26 cellular contexts compared by ENCODE assay signal in genomic region chr1:40657046-40657445, GRCh38. TPM values are rescaled to one million over a fixed set of nuclear protein-coding genes. Genes with fewer than 3 reads are reported as not detected.
DNase-seq lines count a peak whose midpoint lies in the region; ATAC-seq, FAIRE-seq and TF ChIP-seq lines count a peak whose summit lies in the region.
"Had no signal": no experiment of that assay in that cellular context is flagged by ENCODE, and none has a peak within 500 bp of the region (broad histone marks: within the 10 kb centered on the region; RNA-seq: fewer than 3 reads in every experiment).

No MANE protein-coding gene starts in this region.

- no peak overlapping the region for H3K18ac ChIP-seq in H1 (ENCODE audit: extremely low read depth, low read length)

- H3K4ac ChIP-seq in H1 (replicated peaks; ENCODE audit: insufficient read length, low read depth, low read length), result no peak overlapping the region

- no peak overlapping the region for H3K14ac ChIP-seq in H1 (ENCODE audit: insufficient read length)

- TF ChIP-seq POLR2A in H1 (IDR thresholded peaks at IDR 0.05; ENCODE audit: control extremely low read depth in 1 of 2, low read depth in 2 of 2, low read length in 2 of 2), result no peak
- no peak for TF ChIP-seq POLR2A in heart left ventricle (IDR thresholded peaks at IDR 0.05)
- no peak for TF ChIP-seq POLR2A in testis (IDR thresholded peaks at IDR 0.05)

- CTCF ChIA-PET in H1 (lab: Charles Lee; ENCODE audit: partially characterized antibody), result interaction anchor here (1.1 to 37.5 kb wide), 5 partner anchors 7 to 672 kb away, joined by 3 to 684 read pairs (median 11); no protein-coding TSS in a partner anchor

- no peak for TF ChIP-seq RAD21 in H1 (IDR thresholded peaks at IDR 0.05 in 1 of 2, conservative IDR thresholded peaks at IDR 0.05 in 1 of 2; ENCODE audit: low read depth in 2 of 2, low read length in 2 of 2)

- peaks cover 5% of the 10 kb centered on the region for H3K36me3 Mint-ChIP-seq in glutamatergic neuron (ENCODE audit: unreplicated experiment)
- H3K36me3 Mint-ChIP-seq: CD14-positive monocyte; CD4-positive, alpha-beta memory T cell; CD4-positive, CD25-positive, alpha-beta regulatory T cell; CD8-positive, alpha-beta memory T cell had no signal

- no peak overlapping the region for H3K9ac ChIP-seq in H1 (replicated peaks in 1 of 4; ENCODE audit: extremely low read depth in 1 of 4, low read depth in 3 of 4, low read length in 3 of 4)
- H3K9ac ChIP-seq: BLaER1 had no signal

- H3K4me3 Mint-ChIP-seq in glutamatergic neuron (ENCODE audit: unreplicated experiment), result peak overlapping the region; percentile 26
- H3K4me3 Mint-ChIP-seq: CD14-positive monocyte; CD4-positive, alpha-beta memory T cell; CD4-positive, CD25-positive, alpha-beta regulatory T cell; CD8-positive, alpha-beta memory T cell had no signal

- no peak for TF ChIP-seq CTCF in H1 (IDR thresholded peaks at IDR 0.05; ENCODE audit: control extremely low read depth in 1 of 3, insufficient read depth in 1 of 3, low read depth in 1 of 3, low read length in 3 of 3)
- TF ChIP-seq CTCF in glutamatergic neuron (IDR thresholded peaks at IDR 0.05; ENCODE audit: partially characterized antibody, unreplicated experiment), result no peak
- no peak for TF ChIP-seq CTCF in heart left ventricle (IDR thresholded peaks at IDR 0.05)
- no peak for TF ChIP-seq CTCF in testis (IDR thresholded peaks at IDR 0.05)

- peaks cover 0 to 8% of the 10 kb centered on the region in 2 experiments for H4K20me1 ChIP-seq in H1 (replicated peaks in 1 of 2; ENCODE audit: control insufficient read depth in 1 of 2, insufficient read depth in 2 of 2, low read length in 2 of 2)

- no peak overlapping the region for H4K5ac ChIP-seq in H1 (ENCODE audit: insufficient read length, low read depth, low read length)

- no peak overlapping the region for H4K8ac ChIP-seq in H1 (ENCODE audit: extremely low read depth, insufficient read depth, low read length)

- H2BK5ac ChIP-seq in H1 (ENCODE audit: low read depth, low read length), result no peak overlapping the region

- H3K9me3 ChIP-seq in H1 (ENCODE audit: insufficient read depth in 2 of 2, low read depth in 1 of 2, low read length in 1 of 2), result no peaks in the 10 kb centered on the region
- no peaks in the 10 kb centered on the region for H3K9me3 ChIP-seq in heart left ventricle
- H3K9me3 ChIP-seq in testis, result no peaks in the 10 kb centered on the region
- H3K9me3 ChIP-seq: BE2C, BLaER1 had no signal

- no peaks in the 10 kb centered on the region for H3K79me2 ChIP-seq in H1 (ENCODE audit: control insufficient read depth in 1 of 2, insufficient read depth in 2 of 2, low read length in 2 of 2)

- no peak overlapping the region for H2BK120ac ChIP-seq in H1 (replicated peaks; ENCODE audit: low read depth, low read length)

- no peak overlapping the region for H2AFZ ChIP-seq in H1 (ENCODE audit: low read length)

- H2BK12ac ChIP-seq in H1 (ENCODE audit: low read depth, low read length), result no peak overlapping the region; the same call in 1 of the 2 replicates

- H3K27ac Mint-ChIP-seq in glutamatergic neuron (ENCODE audit: unreplicated experiment), result peak overlapping the region; percentile 11
- H3K27ac Mint-ChIP-seq: CD14-positive monocyte; CD4-positive, alpha-beta memory T cell; CD4-positive, CD25-positive, alpha-beta regulatory T cell had no signal

- peaks cover 6% of the 10 kb centered on the region for H3K9me3 Mint-ChIP-seq in glutamatergic neuron (ENCODE audit: unreplicated experiment)
- H3K9me3 Mint-ChIP-seq: CD14-positive monocyte; CD4-positive, alpha-beta memory T cell; CD4-positive, CD25-positive, alpha-beta regulatory T cell; CD8-positive, alpha-beta memory T cell had no signal

- no peak for TF ChIP-seq EP300 in H1 (IDR thresholded peaks at IDR 0.05; ENCODE audit: borderline replicate concordance in 1 of 2, low read depth in 2 of 2, low read length in 2 of 2)

- no peak overlapping the region for H3K4me2 ChIP-seq in H1 (ENCODE audit: insufficient read depth in 1 of 2, low read depth in 2 of 2, low read length in 2 of 2)
- H3K4me2 ChIP-seq: BLaER1 had no signal

- no peak overlapping the region for H4K91ac ChIP-seq in H1 (replicated peaks; ENCODE audit: insufficient read length, low read length)

- no peak overlapping the region for H2BK20ac ChIP-seq in H1 (ENCODE audit: low read length)

- H3K79me1 ChIP-seq in H1 (ENCODE audit: low read depth, low read length), result no peaks in the 10 kb centered on the region; the same call in 1 of the 2 replicates

- H3K23me2 ChIP-seq in H1 (ENCODE audit: low read depth, low read length), result peaks cover 5% of the 10 kb centered on the region

- WGBS in H1 (ENCODE audit: extremely low coverage in 1 of 2, insufficient coverage in 1 of 2, insufficient read length in 1 of 2, insufficient replicate concordance in 2 of 2, low coverage in 1 of 2, low lambda C conversion rate in 2 of 2, missing lambda C conversion rate in 1 of 2), 2 experiments, result 88% methylated on average over 7 of the region's 7 CpGs; no CpG with 5 or more reads in 1 of the 2 experiments
- WGBS in heart left ventricle, 4 donors, result 86 to 91% (median 89%) methylated on average over 7 of the region's 7 CpGs
- 88 to 90% methylated on average over 7 of the region's 7 CpGs for WGBS in testis, 2 donors

- H3K27ac ChIP-seq in H1 (ENCODE audit: low read depth, low read length), result no peak overlapping the region
- no peak overlapping the region for H3K27ac ChIP-seq in heart left ventricle
- H3K27ac ChIP-seq in testis, result no peak overlapping the region
- H3K27ac ChIP-seq: BLaER1 had no signal

- peaks cover 30% of the 10 kb centered on the region for H3K4me1 Mint-ChIP-seq in glutamatergic neuron (ENCODE audit: low read depth, unreplicated experiment)
- H3K4me1 Mint-ChIP-seq: CD14-positive monocyte had no signal

- no peak for ATAC-seq in heart left ventricle

- no peak overlapping the region for H3K23ac ChIP-seq in H1 (ENCODE audit: insufficient read length)

- FAIRE-seq in H1 (lab: Jason Lieb, UNC) (peak; percentile 13), urothelium cell line (lab: Jason Lieb, UNC) (no peak)
- FAIRE-seq: A204.1, G401.6, GM12891 had no signal

- intact Hi-C loops in heart left ventricle (cut with DNase I) (no loop called here), testis (cut with DNase I; ENCODE audit: low total_unique reads) (no loop called here)

- H3K4me3 ChIP-seq in H1 (ENCODE audit: extremely low read depth in 1 of 4, insufficient read depth in 2 of 4, low read depth in 3 of 4, low read length in 4 of 4) (no peak overlapping the region), heart left ventricle (no peak overlapping the region), testis (no peak overlapping the region)
- H3K4me3 ChIP-seq: BLaER1 had no signal

- H2AK5ac ChIP-seq in H1 (ENCODE audit: low read depth, low read length), result no peak overlapping the region

- H3K4me1 ChIP-seq in H1 (replicated peaks in 1 of 4; ENCODE audit: control insufficient read depth in 3 of 4, insufficient read depth in 4 of 4, low read length in 3 of 4) (peaks cover 11 to 21% (median 13%) of the 10 kb centered on the region in 4 experiments), heart left ventricle (peaks cover 0 to 5% (median 0%) of the 10 kb centered on the region in 12 donors), testis (no peaks in the 10 kb centered on the region)

- DNase-seq in cerebellar cortex (ENCODE audit: low spot score) (peak; percentile 83), H1 (ENCODE audit: low read depth in 1 of 2, low spot score in 2 of 2) (no peak), glutamatergic neuron (no peak), islet precursor cell (no peak), urothelium cell line (ENCODE audit: low spot score) (no peak), heart left ventricle (no peak), testis (no peak)
- DNase-seq: 8988T; ACHN; BE2C; CD4-positive, alpha-beta memory T cell; CD4-positive, CD25-positive, alpha-beta regulatory T cell; CD8-positive, alpha-beta memory T cell; COR-L47; DMS 273 treated with DMSO at 0.1 percent for 48 hours; DMS153; DMS53; DMS79; DND-41; EL; GF-D8 had no signal

- POLR2A ChIA-PET in H1 (lab: Charles Lee; ENCODE audit: partially characterized antibody), result interaction anchor here (1.4 to 3.8 kb wide), 3 partner anchors 27 to 35 kb away, joined by 3 to 13 read pairs (median 6); partner anchors contain the start of gene NFYC

- no peaks in the 10 kb centered on the region for H3K36me3 ChIP-seq in H1 (ENCODE audit: control insufficient read depth in 2 of 4, insufficient read depth in 4 of 4, low read length in 3 of 4)
- no peaks in the 10 kb centered on the region for H3K36me3 ChIP-seq in heart left ventricle
- H3K36me3 ChIP-seq in testis (ENCODE audit: low read depth, missing control alignments), result no peaks in the 10 kb centered on the region

- H3K56ac ChIP-seq in H1 (replicated peaks; ENCODE audit: insufficient read length, low read depth, low read length), result no peak overlapping the region

- H3K27me3 ChIP-seq in H1 (replicated peaks in 1 of 4; ENCODE audit: control insufficient read depth in 3 of 4, extremely low read depth in 1 of 4, insufficient read depth in 3 of 4, low read length in 3 of 4), result no peaks in the 10 kb centered on the region
- H3K27me3 ChIP-seq in heart left ventricle, result peaks cover 0 to 3% (median 0%) of the 10 kb centered on the region in 9 donors
- H3K27me3 ChIP-seq in testis, result no peaks in the 10 kb centered on the region
- H3K27me3 ChIP-seq: BE2C, BLaER1 had no signal

- no peak overlapping the region; the same call in 1 of the 2 replicates for H2BK15ac ChIP-seq in H1 (ENCODE audit: low read length)

- peaks cover 14% of the 10 kb centered on the region for H3K27me3 Mint-ChIP-seq in glutamatergic neuron (ENCODE audit: unreplicated experiment)

RNA-seq across cellular contexts. Expression of gene RIMS3, which starts 8.4 kb away (rescaled TPM):
- 20.6 and 21.0 TPM in 2 replicates for total RNA-seq in H1 (2021; fragmentation: NEBNext Ultra II Directional; extraction: Animal tissue kit (Norgen Biotek cat#: 25700))
- polyA plus RNA-seq in H1 (2011; rRNA removed) (13.3 and 20.6 TPM in 2 replicates), heart left ventricle (under 1 TPM; 0.23 to 0.30 TPM), testis (ENCODE audit: insufficient read depth, low read depth, low replicate concordance) (8.3 TPM)
- 16.6 TPM for polyA plus RNA-seq in H1 (2011; cell fraction: cytosol; rRNA removed)
- 43.0 TPM for polyA plus RNA-seq in H1 (2011; cell fraction: nucleus; rRNA removed)
- 12.5 to 18.2 TPM (median 14.1 TPM) in 4 replicates for polyA plus RNA-seq in H1 (2012, experiment 1 of 2)
- polyA plus RNA-seq in H1 (2012, experiment 2 of 2), result 12.9 TPM
- polyA plus RNA-seq in H1 (2013, experiment 1 of 2), result 7.6 TPM
- 7.2 TPM for polyA plus RNA-seq in H1 (2013, experiment 2 of 2)
- 29.3 and 29.9 TPM in 2 replicates for polyA minus RNA-seq in H1 (2011; rRNA and poly(A)+ RNA removed)
- 12.0 TPM for polyA minus RNA-seq in H1 (2011; cell fraction: cytosol; rRNA and poly(A)+ RNA removed)
- 11.7 TPM for polyA minus RNA-seq in H1 (2011; cell fraction: nucleus; rRNA and poly(A)+ RNA removed)
- total RNA-seq in glutamatergic neuron (ENCODE audit: unreplicated experiment) (126 TPM), heart left ventricle (1 to 10 TPM in 5 of 9 donors, under 1 TPM in 4; 0.56 to 3.0 (median 1.1) TPM), testis (1 to 10 TPM; 4.6 to 9.4 TPM)

RNA-seq across cellular contexts. Expression of gene NFYC, which starts 34.5 kb away (rescaled TPM):
- 51.1 and 54.1 TPM in 2 replicates for total RNA-seq in H1 (2021; fragmentation: NEBNext Ultra II Directional; extraction: Animal tissue kit (Norgen Biotek cat#: 25700))
- polyA plus RNA-seq in H1 (2011; rRNA removed) (107 and 124 TPM in 2 replicates), heart left ventricle (10 to 100 TPM; 45.2 to 52.8 TPM), testis (ENCODE audit: insufficient read depth, low read depth, low replicate concordance) (70.0 TPM)
- polyA plus RNA-seq in H1 (2011; cell fraction: cytosol; rRNA removed), result 104 TPM
- polyA plus RNA-seq in H1 (2011; cell fraction: nucleus; rRNA removed), result 126 TPM
- 43.6 to 57.9 TPM (median 56.1 TPM) in 4 replicates for polyA plus RNA-seq in H1 (2012, experiment 1 of 2)
- 37.3 TPM for polyA plus RNA-seq in H1 (2012, experiment 2 of 2)
- 42.0 TPM for polyA plus RNA-seq in H1 (2013, experiment 1 of 2)
- 38.3 TPM for polyA plus RNA-seq in H1 (2013, experiment 2 of 2)
- 76.7 and 111 TPM in 2 replicates for polyA minus RNA-seq in H1 (2011; rRNA and poly(A)+ RNA removed)
- polyA minus RNA-seq in H1 (2011; cell fraction: cytosol; rRNA and poly(A)+ RNA removed), result 57.0 TPM
- 73.3 TPM for polyA minus RNA-seq in H1 (2011; cell fraction: nucleus; rRNA and poly(A)+ RNA removed)
- total RNA-seq in glutamatergic neuron (ENCODE audit: unreplicated experiment) (44.2 TPM), heart left ventricle (10 to 100 TPM; 52.6 to 82.8 (median 69.4) TPM), testis (10 to 100 TPM; 69.1 to 83.9 TPM)
